ENCODE assay signal across 1 cellular context in genomic region chr22:18077639-18078328, GRCh38.
TF ChIP-seq lines count a peak whose summit lies in the region.

Gene PEX26 (plus strand): TSS chr22:18077990. CDS start chr22:18078377, 387 bp downstream.

TF ChIP-seq in K562, 482 proteins besides CTCF, POLR2A, EP300 and RAD21 (continued from another document and continues in another):
- TF ChIP-seq PRDM10 (IDR thresholded peaks at IDR 0.05; ENCODE audit: partially characterized antibody) (peak; percentile 74), EGR1 (conservative IDR thresholded peaks at IDR 0.05) (peak; percentile 64), ZNF134 (CRISPR knock-in tag; conservative IDR thresholded peaks at IDR 0.05) (0 out of 2 replicates have a peak, but pooled peaks have one; percentile 45), ETV5 (CRISPR knock-in tag; IDR thresholded peaks at IDR 0.05; ENCODE audit: low read depth) (peak; percentile 85), PHF21A (IDR thresholded peaks at IDR 0.05; ENCODE audit: borderline replicate concordance, low read depth) (0 out of 2 replicates have a peak, but pooled peaks have one; percentile 34), ZNF311 (CRISPR knock-in tag; IDR thresholded peaks at IDR 0.05) (no peak), NFIX (CRISPR knock-in tag; IDR thresholded peaks at IDR 0.05; ENCODE audit: low read depth) (no peak), CREB3L1 (IDR thresholded peaks at IDR 0.05; ENCODE audit: borderline replicate concordance, low read depth) (peak; percentile 91), MYNN (IDR thresholded peaks at IDR 0.05) (no peak), MYNN (CRISPR knock-in tag; IDR thresholded peaks at IDR 0.05) (no peak), HMGXB4 (CRISPR knock-in tag; IDR thresholded peaks at IDR 0.05) (peak; percentile 59; the same call in 1 of the 2 replicates), FIP1L1 (IDR thresholded peaks at IDR 0.05; ENCODE audit: low read depth, low read length, poor library complexity, severe bottlenecking) (peak; percentile 29), C11orf30 (IDR thresholded peaks at IDR 0.05; ENCODE audit: low read depth) (peak; percentile 88; the same call in 1 of the 2 replicates), HSF4 (CRISPR knock-in tag; IDR thresholded peaks at IDR 0.05; ENCODE audit: borderline replicate concordance) (no peak), POU5F1 (IDR thresholded peaks at IDR 0.05; ENCODE audit: borderline replicate concordance, low read depth, low read length, partially characterized antibody) (peak; percentile 35), ESRRA (IDR thresholded peaks at IDR 0.05; ENCODE audit: borderline replicate concordance, low read depth) (peak; percentile 36; the same call in 1 of the 2 replicates), ETS2 (tag; IDR thresholded peaks at IDR 0.05; ENCODE audit: borderline replicate concordance, poor library complexity, severe bottlenecking) (no peak), ARID4B (CRISPR knock-in tag; IDR thresholded peaks at IDR 0.05) (peak; percentile 69), ZNF717 (CRISPR knock-in tag; IDR thresholded peaks at IDR 0.05) (no peak), THAP7 (CRISPR knock-in tag; IDR thresholded peaks at IDR 0.05) (no peak), SP1 (CRISPR knock-in tag; IDR thresholded peaks at IDR 0.05) (peak; percentile 68), PHF8 (IDR thresholded peaks at IDR 0.05; ENCODE audit: borderline replicate concordance, low read length) (peak; percentile 89), ETS1 (conservative IDR thresholded peaks at IDR 0.05; ENCODE audit: control insufficient read depth, low read depth, low read length) (peak; percentile 98), E2F8 (IDR thresholded peaks at IDR 0.05; ENCODE audit: low read depth, partially characterized antibody) (peak; percentile 82), STAT5B (CRISPR knock-in tag; IDR thresholded peaks at IDR 0.05) (no peak), ZNF644 (tag; IDR thresholded peaks at IDR 0.05; ENCODE audit: low read depth) (peak; percentile 94), BCL6 (CRISPR knock-in tag; IDR thresholded peaks at IDR 0.05) (no peak), ZFX (CRISPR knock-in tag; IDR thresholded peaks at IDR 0.05) (peak; percentile 77), SOX6 (IDR thresholded peaks at IDR 0.05) (no peak), ATF6 (CRISPR knock-in tag; IDR thresholded peaks at IDR 0.05) (peak; percentile 32; the same call in 1 of the 2 replicates), POLR2B (IDR thresholded peaks at IDR 0.05; ENCODE audit: low read depth, partially characterized antibody) (peak; percentile 44), DIDO1 (tag; IDR thresholded peaks at IDR 0.05; ENCODE audit: low read depth) (peak; percentile 84), ZNF79 (CRISPR knock-in tag; IDR thresholded peaks at IDR 0.05; ENCODE audit: low read depth) (no peak), SMAD4 (CRISPR knock-in tag; conservative IDR thresholded peaks at IDR 0.05) (peak; percentile 26; the same call in 1 of the 2 replicates), RBBP5 (IDR thresholded peaks at IDR 0.05; ENCODE audit: borderline replicate concordance, insufficient read depth, low read length, poor library complexity, severe bottlenecking) (peak; percentile 96), TRIM24 (IDR thresholded peaks at IDR 0.05) (0 out of 4 replicates have a peak, but pooled peaks of 1 of the 2 experiments have one; percentile 22), FOXK1 (CRISPR knock-in tag; IDR thresholded peaks at IDR 0.05; ENCODE audit: borderline replicate concordance) (no peak), TAF7 (tag; IDR thresholded peaks at IDR 0.05) (peak; percentile 59), HDAC2 (IDR thresholded peaks at IDR 0.05) (no peak), HNRNPLL (IDR thresholded peaks at IDR 0.05; ENCODE audit: low read depth, low read length, poor library complexity, severe bottlenecking) (peak; percentile 57), HINFP (tag; conservative IDR thresholded peaks at IDR 0.05; ENCODE audit: low read depth) (no peak), SAP30 (IDR thresholded peaks at IDR 0.05; ENCODE audit: borderline replicate concordance, insufficient read depth, low read depth, low read length, poor library complexity, severe bottlenecking) (peak; percentile 91), RBFOX2 (IDR thresholded peaks at IDR 0.05; ENCODE audit: low read depth, low read length) (peak; percentile 96)
